ENCODE assay signal across 16 cellular contexts in genomic region chr4:147984778-147985138, GRCh38.
"Had no signal": no experiment of that assay in that cellular context is flagged by ENCODE, and none has a peak within 500 bp of the region (broad histone marks: within the 10 kb centered on the region; RNA-seq: fewer than 3 reads in every experiment).

No MANE protein-coding gene starts in this region.

- H3K27ac ChIP-seq: esophagus muscularis mucosa, foreskin keratinocyte, neutrophil, pancreas, thoracic aorta, tibial nerve, upper lobe of left lung, uterus had no signal

- FAIRE-seq: pancreas, small intestine had no signal

- H3K27me3 ChIP-seq: esophagus muscularis mucosa, foreskin keratinocyte, neutrophil, pancreas, tibial nerve, upper lobe of left lung, uterus had no signal

- DNase-seq: effector memory CD4-positive, alpha-beta T cell; foreskin keratinocyte; kidney glomerular epithelial cell; left colon; natural killer cell; pancreas; stimulated activated naive B cell treated with anti-CD40 and anti-IgM and Interleukin-4, amounts not matched to agents 10 μg/mL and 1 μg/mL and 100 μg/mL, for 72 hours; upper lobe of left lung; uterus had no signal

- H3K9me3 ChIP-seq: esophagus muscularis mucosa, neutrophil, pancreas, thoracic aorta, tibial nerve, upper lobe of left lung, uterus had no signal

- H3K4me1 ChIP-seq: pancreas, upper lobe of left lung, uterus had no signal

- H3K4me3 ChIP-seq: coronary artery, esophagus muscularis mucosa, lung, pancreas, thoracic aorta, tibial nerve, upper lobe of left lung, uterus had no signal

- H3K36me3 ChIP-seq: esophagus muscularis mucosa, neutrophil, pancreas, thoracic aorta, upper lobe of left lung, uterus had no signal
